17 cellular contexts compared by ENCODE assay signal in genomic region chr2:208280234-208280633, GRCh38. TPM values are rescaled to one million over a fixed set of nuclear protein-coding genes. Genes with fewer than 3 reads are reported as not detected.
A peak's percentile ranks its signal among the peaks of the same experiment; 100 is the strongest.
DNase-seq lines count a peak whose midpoint lies in the region; ATAC-seq and TF ChIP-seq lines count a peak whose summit lies in the region.
"Had no signal": no experiment of that assay in that cellular context is flagged by ENCODE, and none has a peak within 500 bp of the region (broad histone marks: within the 10 kb centered on the region; RNA-seq: fewer than 3 reads in every experiment).

No MANE protein-coding gene starts in this region.

- H3K4me1 Mint-ChIP-seq in activated T-cell treated with anti-CD3 and anti-CD28 coated beads, Interleukin-2, amount 50 U/mL, for 24 hours (ENCODE audit: low read depth): peaks cover 23% of the 10 kb centered on the region
- H3K4me1 Mint-ChIP-seq in progenitor cell of endocrine pancreas (ENCODE audit: low read depth) (peaks cover 13% of the 10 kb centered on the region), HFFc6 (ENCODE audit: low read depth) (peaks cover 31% of the 10 kb centered on the region)

- no peak for DNase-seq in activated T-cell treated with anti-CD3 and anti-CD28 coated beads, Interleukin-2, amount 50 U/mL, for 24 hours
- no peak for DNase-seq in activated T-cell treated with anti-CD3 and anti-CD28 coated beads, Interleukin-2, amount 50 U/mL, for 1 hour
- DNase-seq in progenitor cell of endocrine pancreas (ENCODE audit: low spot score, unreplicated experiment): no peak
- DNase-seq in HFFc6: no peak
- no peak for DNase-seq in DMS79 (lab: John Stamatoyannopoulos, UW)
- DNase-seq: GDM1, NCI-H1436, NCI-H2029, NCI-H2171, NCI-H446 treated with DMSO at 0.1 percent for 48 hours, NCI-H774, PC-9, SJCRH30 had no signal

- H3K36me3 Mint-ChIP-seq in activated T-cell treated with anti-CD3 and anti-CD28 coated beads, Interleukin-2, amount 50 U/mL, for 24 hours (ENCODE audit: low read depth): peaks cover 88% of the 10 kb centered on the region
- H3K36me3 Mint-ChIP-seq in progenitor cell of endocrine pancreas (ENCODE audit: insufficient read depth): peaks cover 45% of the 10 kb centered on the region
- H3K36me3 Mint-ChIP-seq in HFFc6 (ENCODE audit: low read depth): peaks cover 67% of the 10 kb centered on the region

- ATAC-seq in HG02610 (IDR thresholded peaks at IDR 0.05; ENCODE audit: unreplicated experiment) (peak; percentile 54), GM21737 (IDR thresholded peaks at IDR 0.05; ENCODE audit: unreplicated experiment) (no peak)

- H3K4me3 Mint-ChIP-seq in activated T-cell treated with anti-CD3 and anti-CD28 coated beads, Interleukin-2, amount 50 U/mL, for 24 hours: no peak overlapping the region
- H3K4me3 Mint-ChIP-seq in progenitor cell of endocrine pancreas (ENCODE audit: low read depth) (no peak overlapping the region), HFFc6 (no peak overlapping the region)

- H3K27ac Mint-ChIP-seq in activated T-cell treated with anti-CD3 and anti-CD28 coated beads, Interleukin-2, amount 50 U/mL, for 24 hours: peak overlapping the region; percentile 36
- peak overlapping the region; percentile 6 for H3K27ac Mint-ChIP-seq in progenitor cell of endocrine pancreas
- no peak overlapping the region for H3K27ac Mint-ChIP-seq in HFFc6

- no peaks in the 10 kb centered on the region for H3K9me3 Mint-ChIP-seq in activated T-cell treated with anti-CD3 and anti-CD28 coated beads, Interleukin-2, amount 50 U/mL, for 24 hours
- H3K9me3 Mint-ChIP-seq in progenitor cell of endocrine pancreas (ENCODE audit: low read depth): no peaks in the 10 kb centered on the region
- peaks cover 11% of the 10 kb centered on the region for H3K9me3 Mint-ChIP-seq in HFFc6

- peak overlapping the region; percentile 33; the same call in 1 of the 2 replicates for H3K27ac ChIP-seq in VCaP
- H3K27ac ChIP-seq: 22Rv1, PC-9, SJCRH30 had no signal

- no peaks in the 10 kb centered on the region for H3K27me3 Mint-ChIP-seq in activated T-cell treated with anti-CD3 and anti-CD28 coated beads, Interleukin-2, amount 50 U/mL, for 24 hours
- H3K27me3 Mint-ChIP-seq in progenitor cell of endocrine pancreas (no peaks in the 10 kb centered on the region), HFFc6 (ENCODE audit: insufficient read depth) (no peaks in the 10 kb centered on the region)

- no peak for TF ChIP-seq CTCF in VCaP (conservative IDR thresholded peaks at IDR 0.05)
- no peak for TF ChIP-seq CTCF in progenitor cell of endocrine pancreas (IDR thresholded peaks at IDR 0.05; ENCODE audit: unreplicated experiment)
- no peak for TF ChIP-seq CTCF in HFFc6 (IDR thresholded peaks at IDR 0.05)

RNA-seq across cellular contexts. Expression of gene PIKFYVE, which starts 14.2 kb away (rescaled TPM):
- total RNA-seq in progenitor cell of endocrine pancreas: 37.4 and 38.4 TPM in 2 replicates
- 10 to 100 TPM; 17.2 to 22.0 (median 20.2) TPM for total RNA-seq in HFFc6 (2021; fragmentation: NEBNext Ultra II Directional; extraction: Animal tissue kit (Norgen Biotek cat#: 25700))

RNA-seq across cellular contexts. Expression of gene IDH1, which starts 25.4 kb away (rescaled TPM):
- 260 and 267 TPM in 2 replicates for total RNA-seq in progenitor cell of endocrine pancreas
- total RNA-seq in HFFc6 (2021; fragmentation: NEBNext Ultra II Directional; extraction: Animal tissue kit (Norgen Biotek cat#: 25700)): 10 to 100 TPM; 42.7 to 61.7 (median 58.4) TPM
